1 cellular context compared by ENCODE assay signal in genomic region chr14:89429206-89430091, GRCh38.
A peak's percentile ranks its signal among the peaks of the same experiment; 100 is the strongest.
TF ChIP-seq lines count a peak whose summit lies in the region.

No MANE protein-coding gene starts in this region.

TF ChIP-seq in H1, 55 proteins besides CTCF, POLR2A, EP300 and RAD21:
- TF ChIP-seq E2F6 (IDR thresholded peaks at IDR 0.05), result 0 out of 2 replicates have a peak, but pooled peaks have one; percentile 24
- TF ChIP-seq CBX5 (IDR thresholded peaks at IDR 0.05; ENCODE audit: low read depth, low read length), result no peak
